In genomic region chr17:61106354-61106753, GRCh38 we compare ENCODE assay signal across 10 cellular contexts.
DNase-seq lines count a peak whose midpoint lies in the region; ATAC-seq, FAIRE-seq and TF ChIP-seq lines count a peak whose summit lies in the region.
"Had no signal": no experiment of that assay in that cellular context is flagged by ENCODE, and none has a peak within 500 bp of the region (broad histone marks: within the 10 kb centered on the region; RNA-seq: fewer than 3 reads in every experiment).

No MANE protein-coding gene starts in this region.

- H3K9ac ChIP-seq in K562 (ENCODE audit: insufficient read depth in 1 of 2, low read depth in 2 of 2, low read length in 2 of 2): no peak overlapping the region

- DNase-seq in GM23338 (ENCODE audit: low spot score) (no peak), K562 (ENCODE audit: extremely low read depth in 1 of 4, low spot score in 3 of 4) (no peak), mucosa of descending colon (no peak), pancreas (no peak)
- DNase-seq: Caco-2; CD8-positive, alpha-beta memory T cell; H7 had no signal

- no peak for TF ChIP-seq POLR2A in K562 (conservative IDR thresholded peaks at IDR 0.05)

- H3K79me2 ChIP-seq in GM23338 (replicated peaks; ENCODE audit: insufficient read depth): no peaks in the 10 kb centered on the region
- H3K79me2 ChIP-seq in K562 (ENCODE audit: control insufficient read depth, insufficient read depth, low read length): no peaks in the 10 kb centered on the region

- H3K9me2 ChIP-seq in GM23338 (ENCODE audit: insufficient read depth): no peaks in the 10 kb centered on the region

- H3K27ac ChIP-seq in GM23338 (ENCODE audit: low read depth) (no peak overlapping the region), HEK293 (ENCODE audit: extremely low read depth, low read depth, low read length) (no peak overlapping the region), K562 (ENCODE audit: extremely low read depth, low read depth, low read length) (no peak overlapping the region), pancreas (no peak overlapping the region)

- H3K27me3 ChIP-seq in GM23338 (ENCODE audit: insufficient read depth): no peaks in the 10 kb centered on the region
- H3K27me3 ChIP-seq in K562 (ENCODE audit: control insufficient read depth in 2 of 2, insufficient read depth in 2 of 2, low read length in 2 of 2): no peaks in the 10 kb centered on the region
- no peaks in the 10 kb centered on the region for H3K27me3 ChIP-seq in pancreas

- CTCF ChIA-PET in HEK293 (lab: Yijun Ruan, JAX): no interaction called here
- CTCF ChIA-PET in K562 (lab: Yijun Ruan, JAX; ENCODE audit: low intra/inter-chr PET ratio): no interaction called here

- no peak for TF ChIP-seq EP300 in K562 (IDR thresholded peaks at IDR 0.05; ENCODE audit: low read length)

- H3K4me1 ChIP-seq in GM23338 (ENCODE audit: insufficient read depth) (no peaks in the 10 kb centered on the region), HEK293 (ENCODE audit: control insufficient read depth, insufficient read depth, low read length) (no peaks in the 10 kb centered on the region; the same call in 1 of the 2 replicates), K562 (replicated peaks in 1 of 2; ENCODE audit: control insufficient read depth in 2 of 2, insufficient read depth in 2 of 2, low read length in 2 of 2) (no peaks in the 10 kb centered on the region), mucosa of descending colon (ENCODE audit: low read depth) (no peaks in the 10 kb centered on the region), pancreas (no peaks in the 10 kb centered on the region)
- H3K4me1 ChIP-seq: Caco-2 had no signal

- H3K27me3 Mint-ChIP-seq in GM23338 (ENCODE audit: insufficient read depth, low read depth, poor library complexity): no peaks in the 10 kb centered on the region
- H3K27me3 Mint-ChIP-seq: CD8-positive, alpha-beta memory T cell had no signal

- H3K4me3 Mint-ChIP-seq in GM23338: no peak overlapping the region
- H3K4me3 Mint-ChIP-seq: CD14-positive monocyte; CD8-positive, alpha-beta memory T cell had no signal

- no peaks in the 10 kb centered on the region; the same call in 2 of the 3 replicates for H3K4me1 Mint-ChIP-seq in GM23338
- H3K4me1 Mint-ChIP-seq: CD14-positive monocyte; CD8-positive, alpha-beta memory T cell had no signal

- no peak for TF ChIP-seq CTCF in GM23338 (conservative IDR thresholded peaks at IDR 0.05; ENCODE audit: low read depth in 2 of 2)
- TF ChIP-seq CTCF in HEK293 (tag by site-specific recombination; IDR thresholded peaks at IDR 0.05): no peak
- TF ChIP-seq CTCF in K562 (IDR thresholded peaks at IDR 0.05 in 2 of 3, conservative IDR thresholded peaks at IDR 0.05 in 1 of 3; ENCODE audit: insufficient read depth in 2 of 3, low read depth in 1 of 3, low read length in 3 of 3): no peak
- TF ChIP-seq CTCF in mucosa of descending colon (IDR thresholded peaks at IDR 0.05): no peak
- no peak for TF ChIP-seq CTCF in pancreas (IDR thresholded peaks at IDR 0.05)

- no peak for TF ChIP-seq RAD21 in K562 (CRISPR knock-in tag; conservative IDR thresholded peaks at IDR 0.05 in 1 of 2, IDR thresholded peaks at IDR 0.05 in 1 of 2)

- in situ Hi-C loops in K562 (cut with MboI): no loop called here

- no peak overlapping the region for H3K27ac Mint-ChIP-seq in GM23338
- H3K27ac Mint-ChIP-seq: CD14-positive monocyte; CD8-positive, alpha-beta memory T cell had no signal

- POLR2A ChIA-PET in HEK293 (lab: Yijun Ruan, JAX): no interaction called here
- POLR2A ChIA-PET in K562 (lab: Yijun Ruan, JAX): no interaction called here

- H3K4me3 ChIP-seq in GM23338 (no peak overlapping the region), HEK293 (ENCODE audit: low read depth, low read length) (no peak overlapping the region), K562 (no peak overlapping the region), mucosa of descending colon (no peak overlapping the region), pancreas (no peak overlapping the region)

- H3K36me3 Mint-ChIP-seq in GM23338 (ENCODE audit: low read depth): peaks cover 9% of the 10 kb centered on the region

- ATAC-seq in GM23338: no peak
- ATAC-seq in K562: no peak
- ATAC-seq in mucosa of descending colon: peak; percentile 30
- no peak for ATAC-seq in pancreas
- ATAC-seq in HG02885 (IDR thresholded peaks at IDR 0.05; ENCODE audit: poor library complexity, unreplicated experiment): no peak

- H2AFZ ChIP-seq in GM23338 (no peak overlapping the region), K562 (ENCODE audit: low read depth, low read length) (no peak overlapping the region)

- no peaks in the 10 kb centered on the region for H3K9me1 ChIP-seq in K562 (ENCODE audit: control insufficient read depth, insufficient read depth, low read length)

- WGBS in K562 (ENCODE audit: insufficient coverage, low coverage, missing lambda C conversion rate): 3% methylated on average over 4 of the region's 4 CpGs
- WGBS in pancreas, 2 donors: 88% methylated on average over 4 of the region's 4 CpGs

- intact Hi-C loops in K562 (cut with micrococcal nuclease): no loop called here
- intact Hi-C loops in mucosa of descending colon (cut with DNase I, micrococcal nuclease): no loop called here
- intact Hi-C loops in pancreas (cut with DNase I): no loop called here

- no TSS peak for BruUV-seq in K562 (replicated peaks; lab: Mats Ljungman, UMichigan)

- no peak for FAIRE-seq in K562 (lab: Jason Lieb, UNC)
- FAIRE-seq in pancreas (lab: Jason Lieb, UNC): no peak

- H4K20me1 ChIP-seq in GM23338 (replicated peaks; ENCODE audit: insufficient read depth) (no peaks in the 10 kb centered on the region), K562 (replicated peaks; ENCODE audit: control insufficient read depth, insufficient read depth, low read length) (no peaks in the 10 kb centered on the region)

- peaks cover 9% of the 10 kb centered on the region for H3K9me3 Mint-ChIP-seq in GM23338

- H3K9me3 ChIP-seq in HEK293 (ENCODE audit: control insufficient read depth, insufficient read depth, low read depth, low read length) (no peaks in the 10 kb centered on the region), K562 (replicated peaks; ENCODE audit: control insufficient read depth, insufficient read depth, low read depth, low read length) (no peaks in the 10 kb centered on the region), mucosa of descending colon (no peaks in the 10 kb centered on the region), pancreas (no peaks in the 10 kb centered on the region)
- H3K9me3 ChIP-seq: Caco-2 had no signal

- no peak overlapping the region for H3K4me2 ChIP-seq in GM23338
- no peak overlapping the region for H3K4me2 ChIP-seq in K562 (ENCODE audit: insufficient read depth, low read length)

- H3F3A ChIP-seq in GM23338 (replicated peaks; ENCODE audit: low read depth): no peaks in the 10 kb centered on the region

- no peaks in the 10 kb centered on the region for H3K36me3 ChIP-seq in GM23338 (ENCODE audit: insufficient read depth)
- no peaks in the 10 kb centered on the region; a peak in 1 of 3 replicates for H3K36me3 ChIP-seq in HEK293 (ENCODE audit: control insufficient read depth in 2 of 2, insufficient read depth in 1 of 2, low read length in 2 of 2)
- H3K36me3 ChIP-seq in K562 (ENCODE audit: control insufficient read depth, insufficient read depth, low read length): no peaks in the 10 kb centered on the region
- no peaks in the 10 kb centered on the region for H3K36me3 ChIP-seq in mucosa of descending colon (ENCODE audit: low read depth)
- H3K36me3 ChIP-seq in pancreas: no peaks in the 10 kb centered on the region

TF ChIP-seq in GM23338, 12 proteins besides CTCF, POLR2A, EP300 and RAD21 (continues in another document):
- no peak for TF ChIP-seq ZNF114 (CRISPR knock-in tag; IDR thresholded peaks at IDR 0.05)
- TF ChIP-seq STAT1 (IDR thresholded peaks at IDR 0.05; ENCODE audit: unreplicated experiment): no peak

TF ChIP-seq in HEK293, 187 proteins besides CTCF, POLR2A, EP300 and RAD21 (continues in another document):
- TF ChIP-seq ZNF175 (tag by site-specific recombination; IDR thresholded peaks at IDR 0.05) (no peak), SP3 (tag by site-specific recombination; IDR thresholded peaks at IDR 0.05) (no peak)

TF ChIP-seq in K562, 482 proteins besides CTCF, POLR2A, EP300 and RAD21 (continues in another document):
- TF ChIP-seq, protein P1, sequence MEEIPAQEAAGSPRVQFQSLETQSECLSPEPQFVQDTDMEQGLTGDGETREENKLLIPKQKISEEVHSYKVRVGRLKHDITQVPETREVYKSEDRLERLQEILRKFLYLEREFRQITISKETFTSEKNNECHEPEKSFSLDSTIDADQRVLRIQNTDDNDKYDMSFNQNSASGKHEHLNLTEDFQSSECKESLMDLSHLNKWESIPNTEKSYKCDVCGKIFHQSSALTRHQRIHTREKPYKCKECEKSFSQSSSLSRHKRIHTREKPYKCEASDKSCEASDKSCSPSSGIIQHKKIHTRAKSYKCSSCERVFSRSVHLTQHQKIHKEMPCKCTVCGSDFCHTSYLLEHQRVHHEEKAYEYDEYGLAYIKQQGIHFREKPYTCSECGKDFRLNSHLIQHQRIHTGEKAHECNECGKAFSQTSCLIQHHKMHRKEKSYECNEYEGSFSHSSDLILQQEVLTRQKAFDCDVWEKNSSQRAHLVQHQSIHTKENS (CRISPR knock-in tag; IDR thresholded peaks at IDR 0.05): no peak
- no peak for TF ChIP-seq HCFC1 (IDR thresholded peaks at IDR 0.05; ENCODE audit: low read depth, low read length)
- no peak for TF ChIP-seq ZBTB49 (CRISPR knock-in tag; IDR thresholded peaks at IDR 0.05; ENCODE audit: borderline replicate concordance)
- TF ChIP-seq ZNF347 (CRISPR knock-in tag; IDR thresholded peaks at IDR 0.05; ENCODE audit: low read depth): no peak
- TF ChIP-seq RUNX1 (IDR thresholded peaks at IDR 0.05; ENCODE audit: low read depth): no peak
- TF ChIP-seq PTRF (tag; IDR thresholded peaks at IDR 0.05): no peak
